ENCODE assay signal across 1 cellular context in genomic region chr2:201233192-201234166, GRCh38.
TF ChIP-seq lines count a peak whose summit lies in the region.

No MANE protein-coding gene starts in this region.

TF ChIP-seq in HepG2, 621 proteins besides CTCF, POLR2A, EP300 and RAD21 (continued from another document and continues in another):
- TF ChIP-seq DZIP1 (CRISPR knock-in tag; IDR thresholded peaks at IDR 0.05) (no peak), LRRFIP1 (CRISPR knock-in tag; conservative IDR thresholded peaks at IDR 0.05) (no peak), PHF8 (CRISPR knock-in tag; IDR thresholded peaks at IDR 0.05) (peak; percentile 62), ZNF281 (CRISPR knock-in tag; IDR thresholded peaks at IDR 0.05; ENCODE audit: borderline replicate concordance) (no peak), ZNF629 (CRISPR knock-in tag; conservative IDR thresholded peaks at IDR 0.05) (no peak), ZFP91 (CRISPR knock-in tag; IDR thresholded peaks at IDR 0.05; ENCODE audit: borderline replicate concordance) (peak; percentile 37; the same call in 1 of the 2 replicates), ZNF737 (CRISPR knock-in tag; IDR thresholded peaks at IDR 0.05; ENCODE audit: borderline replicate concordance) (no peak), ELF1 (CRISPR knock-in tag; IDR thresholded peaks at IDR 0.05) (peak; percentile 61; the same call in 1 of the 2 replicates), RORA (CRISPR knock-in tag; IDR thresholded peaks at IDR 0.05) (no peak), IRX3 (CRISPR knock-in tag; IDR thresholded peaks at IDR 0.05; ENCODE audit: borderline replicate concordance, low read depth) (no peak), SMARCE1 (IDR thresholded peaks at IDR 0.05; ENCODE audit: borderline replicate concordance) (no peak), TBP (CRISPR knock-in tag; IDR thresholded peaks at IDR 0.05) (no peak), CEBPZ (IDR thresholded peaks at IDR 0.05; ENCODE audit: low read length) (no peak), TBL1XR1 (IDR thresholded peaks at IDR 0.05; ENCODE audit: borderline replicate concordance, low read length, partially characterized antibody) (no peak), KMT2B (CRISPR knock-in tag; IDR thresholded peaks at IDR 0.05) (peak; percentile 73; the same call in 1 of the 2 replicates), ZNF761 (CRISPR knock-in tag; conservative IDR thresholded peaks at IDR 0.05) (no peak), ZNF12 (CRISPR knock-in tag; IDR thresholded peaks at IDR 0.05) (peak; percentile 28; the same call in 1 of the 2 replicates), ZNF234 (CRISPR knock-in tag; conservative IDR thresholded peaks at IDR 0.05) (no peak), ARNTL (CRISPR knock-in tag; IDR thresholded peaks at IDR 0.05) (no peak), POLR2AphosphoS2 (IDR thresholded peaks at IDR 0.05; ENCODE audit: low read depth, low read length) (no peak), ZNF180 (CRISPR knock-in tag; IDR thresholded peaks at IDR 0.05; ENCODE audit: borderline replicate concordance, low read depth) (no peak), ZBTB40 (IDR thresholded peaks at IDR 0.05) (no peak), ZBTB40 (CRISPR knock-in tag; IDR thresholded peaks at IDR 0.05) (0 out of 2 replicates have a peak, but pooled peaks have one; percentile 25), RARG (CRISPR knock-in tag; IDR thresholded peaks at IDR 0.05; ENCODE audit: low read depth) (no peak), ZNF205 (CRISPR knock-in tag; IDR thresholded peaks at IDR 0.05) (0 out of 2 replicates have a peak, but pooled peaks have one; percentile 29), NCOA5 (CRISPR knock-in tag; IDR thresholded peaks at IDR 0.05) (no peak), ELF3 (CRISPR knock-in tag; IDR thresholded peaks at IDR 0.05) (peak; percentile 76; the same call in 1 of the 2 replicates), SNAPC5 (CRISPR knock-in tag; IDR thresholded peaks at IDR 0.05; ENCODE audit: borderline replicate concordance) (no peak), DBP (CRISPR knock-in tag; IDR thresholded peaks at IDR 0.05; ENCODE audit: not compliant biosample characterization) (no peak), ZNF510 (CRISPR knock-in tag; IDR thresholded peaks at IDR 0.05; ENCODE audit: low read depth) (no peak), WIZ (CRISPR knock-in tag; IDR thresholded peaks at IDR 0.05) (no peak)
